8 cellular contexts compared by ENCODE assay signal in the genomic region with DNA sequence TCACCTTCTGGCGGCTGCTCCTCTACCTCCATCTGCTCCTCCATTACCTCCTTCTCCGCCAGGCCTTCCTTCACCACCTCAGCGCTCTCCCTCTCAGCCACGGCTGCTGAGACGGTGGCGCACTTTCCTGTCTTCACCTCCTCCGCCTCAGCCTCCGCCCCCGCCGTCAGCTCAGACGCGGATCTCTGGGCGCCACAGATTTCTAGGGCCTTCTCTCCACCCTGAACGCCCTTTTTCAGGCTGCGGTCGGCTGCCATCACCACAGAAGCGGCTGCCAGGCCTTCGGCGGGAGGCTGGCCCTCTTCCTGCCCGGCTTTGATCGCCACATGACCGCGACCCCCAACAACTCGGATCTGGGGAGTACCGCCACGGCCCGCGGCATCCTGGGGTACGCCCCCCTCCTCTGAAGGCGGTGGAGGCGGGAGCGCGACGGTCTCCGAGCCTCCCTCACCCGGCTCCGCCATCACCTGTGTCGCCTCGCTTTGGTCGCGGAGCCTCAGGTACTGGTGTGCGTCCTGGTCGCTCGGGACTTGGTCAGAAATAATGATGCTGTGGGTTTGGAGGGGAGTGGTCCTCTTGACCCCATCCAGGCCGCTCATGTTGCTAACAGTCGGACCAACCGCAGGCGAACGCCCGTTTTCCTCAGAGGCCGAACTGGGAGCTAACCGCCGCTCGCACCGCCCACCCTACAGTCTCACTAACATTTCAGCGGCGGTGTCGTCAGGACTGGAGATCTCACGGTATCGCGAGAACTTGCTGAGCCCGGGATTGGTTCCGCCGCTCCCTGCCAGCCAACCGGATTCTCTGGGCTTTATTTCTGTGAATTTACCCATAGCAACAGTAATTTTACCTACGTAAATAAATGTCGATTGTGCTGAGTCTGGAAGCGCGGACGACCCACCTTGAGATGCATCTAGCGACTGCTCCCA. TPM values are rescaled to one million over a fixed set of nuclear protein-coding genes. Genes with fewer than 3 reads are reported as not detected.
DNase-seq lines count a peak whose midpoint lies in the region; ATAC-seq and TF ChIP-seq lines count a peak whose summit lies in the region.

A gene (minus strand): TSS at position 699 of the 929 bp plus-strand sequence. CDS start 100 bp downstream, at position 599.

- peak; percentile 94 to 96 for TF ChIP-seq POLR2A in Peyer's patch (IDR thresholded peaks at IDR 0.05)

- H3K9ac ChIP-seq in KMS-11 (peak within 1 kb of the TSS; percentile 92), muscle layer of colon (ENCODE audit: low read length) (peak within 1 kb of the TSS; percentile 83)

- ATAC-seq in GM21737 (IDR thresholded peaks at IDR 0.05; ENCODE audit: unreplicated experiment) (peak; percentile 98), esophagus mucosa (peak; percentile 98)

- H3K27ac ChIP-seq in KMS-11 (peak within 1 kb of the TSS; percentile 93), Peyer's patch (peak within 1 kb of the TSS; percentile 97 to 99 (median 98)), muscle layer of colon (ENCODE audit: low read depth, low read length) (peak within 1 kb of the TSS; percentile 98)

- H3K9me3 ChIP-seq in Peyer's patch (no peaks in the 10 kb centered on the region), muscle layer of colon (ENCODE audit: low read length) (no peaks in the 10 kb centered on the region)

- H4K20me1 ChIP-seq in KMS-11 (ENCODE audit: insufficient read depth) = no peaks in the 10 kb centered on the region

- peak within 1 kb of the TSS; percentile 92 for H3K4me2 ChIP-seq in KMS-11

- peaks cover 32% of the 10 kb centered on the region for H3K79me2 ChIP-seq in KMS-11 (ENCODE audit: insufficient read depth, low read depth)

- H3K27me3 ChIP-seq in KMS-11 (ENCODE audit: insufficient read depth, low read depth) = no peaks in the 10 kb centered on the region
- H3K27me3 ChIP-seq in Peyer's patch = no peaks in the 10 kb centered on the region
- H3K27me3 ChIP-seq in muscle layer of colon (ENCODE audit: control insufficient read depth in 1 of 2, insufficient read depth in 2 of 2, low read length in 2 of 2) = no peaks in the 10 kb centered on the region

- no peak for TF ChIP-seq CTCF in KMS-11 (conservative IDR thresholded peaks at IDR 0.05; ENCODE audit: low read depth, low read length)
- TF ChIP-seq CTCF in Peyer's patch (IDR thresholded peaks at IDR 0.05) = no peak

- peak within 1 kb of the TSS; percentile 78 for H2AFZ ChIP-seq in KMS-11 (ENCODE audit: low read depth)

- H3K4me1 ChIP-seq in KMS-11 (ENCODE audit: low read depth, poor library complexity, severe bottlenecking) (peaks cover 27% of the 10 kb centered on the region), Peyer's patch (peaks cover 0 to 41% (median 12%) of the 10 kb centered on the region in 4 donors), muscle layer of colon (ENCODE audit: insufficient read depth, low read length) (peaks cover 46% of the 10 kb centered on the region)

- H3K36me3 ChIP-seq in KMS-11 (ENCODE audit: insufficient read depth) (no peaks in the 10 kb centered on the region), Peyer's patch (peaks cover 0 to 6% (median 0%) of the 10 kb centered on the region in 3 donors), muscle layer of colon (ENCODE audit: insufficient read depth, low read length) (peaks cover 8% of the 10 kb centered on the region)

- DNase-seq in DMS79 (lab: John Stamatoyannopoulos, UW) = peak; percentile 94
- peak; percentile 96 to 99 (median 97) for DNase-seq in Peyer's patch
- DNase-seq in activated T-cell treated with anti-CD3 and anti-CD28 coated beads, Interleukin-2, amount 50 U/mL, for 48 hours = peak; percentile 92 to 94
- peak; percentile 90 for DNase-seq in stimulated activated CD8-positive, alpha-beta memory T cell treated with anti-CD3 and anti-CD28 coated beads, Interleukin-7, amount 100 ng/mL, for 24 hours (ENCODE audit: low read depth)

- H3K4me3 ChIP-seq in KMS-11 (IDR thresholded peaks at IDR 0.05; ENCODE audit: insufficient read depth, low read depth, low read length) (no peak within 1 kb of the TSS), Peyer's patch (peak within 1 kb of the TSS; percentile 80 to 89 (median 84)), muscle layer of colon (ENCODE audit: low read depth in 1 of 2, low read length in 2 of 2) (peak within 1 kb of the TSS; percentile 67 to 97)

RNA-seq across cellular contexts. Expression of the gene that starts here (rescaled TPM):
- 10 to 100 TPM; 33.0 to 49.6 (median 42.3) TPM for total RNA-seq in Peyer's patch
- total RNA-seq in esophagus mucosa = 54.0 TPM
